ENCODE assay signal across 9 cellular contexts in genomic region chr6:69732640-69733039, GRCh38.
DNase-seq lines count a peak whose midpoint lies in the region; ATAC-seq, FAIRE-seq and TF ChIP-seq lines count a peak whose summit lies in the region.
"Had no signal": no experiment of that assay in that cellular context is flagged by ENCODE, and none has a peak within 500 bp of the region (broad histone marks: within the 10 kb centered on the region; RNA-seq: fewer than 3 reads in every experiment).

No MANE protein-coding gene starts in this region.

- peak in 3 of 6 experiments; percentile 12 to 30 (median 18) for TF ChIP-seq CTCF in Peyer's patch (IDR thresholded peaks at IDR 0.05)

- H3K27me3 ChIP-seq in adipocyte (replicated peaks; ENCODE audit: control insufficient read depth, insufficient read depth, low read length): no peaks in the 10 kb centered on the region
- no peaks in the 10 kb centered on the region for H3K27me3 ChIP-seq in small intestine (ENCODE audit: control insufficient read depth in 2 of 2, insufficient read depth in 2 of 2, low read length in 2 of 2)
- H3K27me3 ChIP-seq in Peyer's patch: no peaks in the 10 kb centered on the region

- CTCF ChIA-PET in activated CD8-positive, alpha-beta memory T cell treated with anti-CD3 and anti-CD28 coated beads, Interleukin-2, amount 10 ng/mL, durations not matched to agents 7 days and 5 days (lab: Charles Lee): interaction anchor here (1.2 kb wide), 1 partner anchor 64 kb away, joined by 3 read pairs; the partner anchor contains the start of gene LMBRD1

- no peak for FAIRE-seq in small intestine (lab: Jason Lieb, UNC)

- H3K9me3 ChIP-seq in adipocyte (ENCODE audit: control insufficient read depth, low read length) (no peaks in the 10 kb centered on the region), small intestine (ENCODE audit: control insufficient read depth, low read depth) (no peaks in the 10 kb centered on the region), Peyer's patch (no peaks in the 10 kb centered on the region)

- H3K4me1 ChIP-seq in adipocyte (ENCODE audit: control insufficient read depth, insufficient read depth, low read length) (peaks cover 14% of the 10 kb centered on the region), small intestine (ENCODE audit: control insufficient read depth in 2 of 2, insufficient read depth in 1 of 2, low read depth in 1 of 2, low read length in 1 of 2) (no peaks in the 10 kb centered on the region), Peyer's patch (no peaks in the 10 kb centered on the region)

- H3K36me3 ChIP-seq in adipocyte (ENCODE audit: control insufficient read depth, insufficient read depth, low read length, severe bottlenecking): peaks cover 4% of the 10 kb centered on the region
- peaks cover 0 to 12% of the 10 kb centered on the region in 2 donors for H3K36me3 ChIP-seq in small intestine (ENCODE audit: control insufficient read depth in 2 of 2, insufficient read depth in 2 of 2, low read length in 2 of 2)
- no peaks in the 10 kb centered on the region for H3K36me3 ChIP-seq in Peyer's patch

- no peak overlapping the region for H3K27ac Mint-ChIP-seq in activated CD8-positive, alpha-beta memory T cell treated with anti-CD3 and anti-CD28 coated beads, Interleukin-2, amount 10 ng/mL, durations not matched to agents 7 days and 5 days
- no peak overlapping the region for H3K27ac Mint-ChIP-seq in activated naive CD4-positive, alpha-beta T cell treated with anti-CD3 and anti-CD28 coated beads, Interleukin-2, amount 50 U/mL, for 72 hours

- H3K36me3 Mint-ChIP-seq in activated CD8-positive, alpha-beta memory T cell treated with anti-CD3 and anti-CD28 coated beads, Interleukin-2, amount 10 ng/mL, durations not matched to agents 7 days and 5 days: peaks cover 2% of the 10 kb centered on the region
- H3K36me3 Mint-ChIP-seq in activated naive CD4-positive, alpha-beta T cell treated with anti-CD3 and anti-CD28 coated beads, Interleukin-2, amount 50 U/mL, for 72 hours: no peaks in the 10 kb centered on the region

- no peaks in the 10 kb centered on the region for H3K27me3 Mint-ChIP-seq in activated CD8-positive, alpha-beta memory T cell treated with anti-CD3 and anti-CD28 coated beads, Interleukin-2, amount 10 ng/mL, durations not matched to agents 7 days and 5 days

- no peaks in the 10 kb centered on the region for H3K4me1 Mint-ChIP-seq in activated CD8-positive, alpha-beta memory T cell treated with anti-CD3 and anti-CD28 coated beads, Interleukin-2, amount 10 ng/mL, durations not matched to agents 7 days and 5 days

- ATAC-seq in activated CD8-positive, alpha-beta memory T cell treated with anti-CD3 and anti-CD28 coated beads, Interleukin-2, amount 10 ng/mL, durations not matched to agents 7 days and 5 days: peak; percentile 36
- peak; percentile 75 for ATAC-seq in HG03175 (IDR thresholded peaks at IDR 0.05; ENCODE audit: unreplicated experiment)
- ATAC-seq in activated naive CD4-positive, alpha-beta T cell treated with anti-CD3 and anti-CD28 coated beads, Interleukin-2, amount 50 U/mL, for 72 hours: no peak

- no peak for TF ChIP-seq POLR2A in Peyer's patch (IDR thresholded peaks at IDR 0.05)

- no peak for DNase-seq in activated CD8-positive, alpha-beta memory T cell treated with anti-CD3 and anti-CD28 coated beads, Interleukin-2, amount 10 ng/mL, durations not matched to agents 7 days and 5 days
- DNase-seq in activated CD8-positive, alpha-beta memory T cell treated with anti-CD3 and anti-CD28 coated beads for 24 hours: no peak
- DNase-seq in adipocyte (ENCODE audit: low read depth) (peak; percentile 60), small intestine (peak; percentile 9), head of caudate nucleus (no peak), Peyer's patch (no peak)
- no peak for DNase-seq in activated naive CD4-positive, alpha-beta T cell treated with anti-CD3 and anti-CD28 coated beads, Interleukin-2, amount 50 U/mL, for 72 hours (ENCODE audit: low spot score in 2 of 2)

- intact Hi-C loops in head of caudate nucleus (cut with DNase I): loop anchor here (10.0 kb wide), 1 partner anchor 372 kb away; no protein-coding TSS in a partner anchor

- H3K4me3 ChIP-seq in adipocyte (ENCODE audit: low read length) (no peak overlapping the region), small intestine (ENCODE audit: low read depth in 1 of 2, low read length in 2 of 2) (no peak overlapping the region), Peyer's patch (no peak overlapping the region)
- H3K4me3 ChIP-seq: skin epidermis had no signal

- no peaks in the 10 kb centered on the region for H3K9me3 Mint-ChIP-seq in activated CD8-positive, alpha-beta memory T cell treated with anti-CD3 and anti-CD28 coated beads, Interleukin-2, amount 10 ng/mL, durations not matched to agents 7 days and 5 days (ENCODE audit: low read depth)
- H3K9me3 Mint-ChIP-seq in activated naive CD4-positive, alpha-beta T cell treated with anti-CD3 and anti-CD28 coated beads, Interleukin-2, amount 50 U/mL, for 72 hours: no peaks in the 10 kb centered on the region

- no peak overlapping the region for H3K9ac ChIP-seq in adipocyte (ENCODE audit: low read length)

- H3K4me3 Mint-ChIP-seq in activated CD8-positive, alpha-beta memory T cell treated with anti-CD3 and anti-CD28 coated beads, Interleukin-2, amount 10 ng/mL, durations not matched to agents 7 days and 5 days: no peak overlapping the region

- H3K27ac ChIP-seq in small intestine (ENCODE audit: low read depth in 1 of 2, low read length in 1 of 2) (no peak overlapping the region), Peyer's patch (no peak overlapping the region)
- H3K27ac ChIP-seq: skin epidermis had no signal

- WGBS in small intestine, 3 donors: 44 to 76% (median 59%) methylated on average over 2 of the region's 2 CpGs

Comparison
In these comparisons a context has a peak if more than half of its experiments do, and no peak if none do; other contexts are left out.
1. ATAC-seq: peak in activated CD8-positive, alpha-beta memory T cell treated with anti-CD3 and anti-CD28 coated beads, Interleukin-2, amount 10 ng/mL, durations not matched to agents 7 days and 5 days (single experiment) and HG03175 (single experiment); none in activated naive CD4-positive, alpha-beta T cell treated with anti-CD3 and anti-CD28 coated beads, Interleukin-2, amount 50 U/mL, for 72 hours (0 of 2).
2. DNase-seq: peak in adipocyte (single experiment) and small intestine (single experiment); none in activated CD8-positive, alpha-beta memory T cell treated with anti-CD3 and anti-CD28 coated beads, Interleukin-2, amount 10 ng/mL, durations not matched to agents 7 days and 5 days (single experiment), activated CD8-positive, alpha-beta memory T cell treated with anti-CD3 and anti-CD28 coated beads for 24 hours (single experiment), head of caudate nucleus (0 of 42), Peyer's patch (0 of 3) and activated naive CD4-positive, alpha-beta T cell treated with anti-CD3 and anti-CD28 coated beads, Interleukin-2, amount 50 U/mL, for 72 hours (0 of 2).